ENCODE assay signal across 10 cellular contexts in the genomic region with DNA sequence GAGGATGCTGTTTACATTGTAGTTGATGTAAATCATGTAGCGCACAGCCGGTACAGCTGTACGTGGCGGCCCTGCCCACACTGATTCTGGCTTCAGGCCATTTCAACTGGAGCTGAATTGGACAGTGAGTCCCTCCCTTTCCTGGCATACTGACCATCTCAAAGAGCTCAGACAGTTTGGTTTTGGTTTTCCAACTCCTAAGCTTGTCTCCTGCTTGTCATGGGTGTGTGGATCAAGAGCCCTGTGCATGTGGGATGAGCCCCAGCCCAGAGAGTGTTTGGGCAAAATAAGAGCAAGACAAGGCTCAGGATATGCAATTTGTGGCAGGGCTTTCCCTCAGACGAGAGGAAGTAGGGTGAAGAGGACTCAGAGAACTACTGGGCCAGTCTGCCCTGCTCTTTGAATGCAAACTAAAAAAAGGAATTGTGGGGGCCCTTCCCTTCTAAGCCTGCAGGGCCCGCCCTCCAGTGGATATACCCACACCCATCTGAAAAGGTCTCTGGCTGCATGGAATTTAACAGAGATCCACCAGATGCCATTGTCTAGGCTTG. TPM values are rescaled to one million over a fixed set of nuclear protein-coding genes. Genes with fewer than 3 reads are reported as not detected.
A peak's percentile ranks its signal among the peaks of the same experiment; 100 is the strongest.
DNase-seq lines count a peak whose midpoint lies in the region; ATAC-seq and TF ChIP-seq lines count a peak whose summit lies in the region.
"Had no signal": no experiment of that assay in that cellular context is flagged by ENCODE, and none has a peak within 500 bp of the region (broad histone marks: within the 10 kb centered on the region; RNA-seq: fewer than 3 reads in every experiment).

No MANE protein-coding gene starts in this region.

- H3K27me3 ChIP-seq in left ventricle myocardium inferior (ENCODE audit: low read depth): no peaks in the 10 kb centered on the region
- H3K27me3 ChIP-seq in suprapubic skin: no peaks in the 10 kb centered on the region
- H3K27me3 ChIP-seq in CD4-positive, alpha-beta memory T cell (ENCODE audit: insufficient read depth, low read length): no peaks in the 10 kb centered on the region
- H3K27me3 ChIP-seq: SJSA1 had no signal

- no peak for TF ChIP-seq POLR2A in suprapubic skin (IDR thresholded peaks at IDR 0.05)

- no peak for TF ChIP-seq CTCF in left ventricle myocardium inferior (IDR thresholded peaks at IDR 0.05; ENCODE audit: borderline replicate concordance)
- TF ChIP-seq CTCF in suprapubic skin (IDR thresholded peaks at IDR 0.05): no peak

- CTCF ChIA-PET in CD4-positive, alpha-beta memory T cell (lab: Charles Lee; ENCODE audit: partially characterized antibody): no interaction called here

- peaks cover 0 to 14% of the 10 kb centered on the region in 2 donors for H3K27me3 Mint-ChIP-seq in CD4-positive, alpha-beta memory T cell

- TF ChIP-seq EP300 in suprapubic skin (IDR thresholded peaks at IDR 0.05): no peak

- no peak overlapping the region for H3K27ac Mint-ChIP-seq in CD4-positive, alpha-beta memory T cell

- ATAC-seq in GM21423 (IDR thresholded peaks at IDR 0.05; ENCODE audit: unreplicated experiment) (no peak), HG02973 (IDR thresholded peaks at IDR 0.05; ENCODE audit: unreplicated experiment) (no peak)

- peaks cover 0 to 1% (median 0%) of the 10 kb centered on the region in 8 donors for H3K9me3 Mint-ChIP-seq in CD4-positive, alpha-beta memory T cell

- intact Hi-C loops in left ventricle myocardium inferior (cut with micrococcal nuclease): no loop called here
- intact Hi-C loops in CD4-positive, alpha-beta memory T cell (cut with micrococcal nuclease): no loop called here

- no peak overlapping the region for H3K4me3 ChIP-seq in left ventricle myocardium inferior
- H3K4me3 ChIP-seq in suprapubic skin: no peak overlapping the region
- H3K4me3 ChIP-seq in CD4-positive, alpha-beta memory T cell (ENCODE audit: low read length in 2 of 2): no peak overlapping the region
- H3K4me3 ChIP-seq: SJSA1 had no signal

- no peaks in the 10 kb centered on the region for H3K36me3 ChIP-seq in left ventricle myocardium inferior
- no peaks in the 10 kb centered on the region for H3K36me3 ChIP-seq in suprapubic skin
- H3K36me3 ChIP-seq in CD4-positive, alpha-beta memory T cell (ENCODE audit: insufficient read depth, low read length): no peaks in the 10 kb centered on the region
- H3K36me3 ChIP-seq: SJSA1 had no signal

- no peak overlapping the region for H3K4me3 Mint-ChIP-seq in CD4-positive, alpha-beta memory T cell

- H3K4me1 Mint-ChIP-seq in CD4-positive, alpha-beta memory T cell: peaks cover 0 to 1% (median 0%) of the 10 kb centered on the region in 4 donors

- H3K4me1 ChIP-seq in left ventricle myocardium inferior (peaks cover 20% of the 10 kb centered on the region), suprapubic skin (peaks cover 14% of the 10 kb centered on the region)
- no peaks in the 10 kb centered on the region for H3K4me1 ChIP-seq in CD4-positive, alpha-beta memory T cell (ENCODE audit: insufficient read depth, low read length)
- H3K4me1 ChIP-seq: SJSA1 had no signal

- 51% methylated on average over 6 of the region's 6 CpGs for WGBS in suprapubic skin

- DNase-seq in NCI-H1417 (lab: John Stamatoyannopoulos, UW) (peak in 2 of 3 experiments; percentile 29 to 53), NCI-H1417 treated with DMSO at 0.1 percent for 48 hours (lab: John Stamatoyannopoulos, UW) (no peak), SW480 (ENCODE audit: low spot score) (peak; percentile 9), left ventricle myocardium inferior (no peak), suprapubic skin (ENCODE audit: low spot score in 2 of 2) (peak in 1 of 2 donors; percentile 65)
- no peak for DNase-seq in CD4-positive, alpha-beta memory T cell
- DNase-seq: activated T-cell treated with anti-CD3 and anti-CD28 coated beads for 4 hours had no signal

- H3K27ac ChIP-seq in left ventricle myocardium inferior (replicated peaks) (peak overlapping the region; percentile 62), suprapubic skin (peak overlapping the region; percentile 8)
- H3K27ac ChIP-seq in CD4-positive, alpha-beta memory T cell (ENCODE audit: low read depth, low read length): no peak overlapping the region
- H3K27ac ChIP-seq: SJSA1 had no signal

- POLR2A ChIA-PET in CD4-positive, alpha-beta memory T cell (lab: Charles Lee; ENCODE audit: partially characterized antibody): no interaction called here

- H3K9me3 ChIP-seq in left ventricle myocardium inferior (replicated peaks) (no peaks in the 10 kb centered on the region), suprapubic skin (no peaks in the 10 kb centered on the region)
- H3K9me3 ChIP-seq in CD4-positive, alpha-beta memory T cell (ENCODE audit: control insufficient read depth in 1 of 2, low read length in 2 of 2): no peaks in the 10 kb centered on the region
- H3K9me3 ChIP-seq: SJSA1 had no signal

- H3K36me3 Mint-ChIP-seq in CD4-positive, alpha-beta memory T cell: no peaks in the 10 kb centered on the region

RNA-seq across cellular contexts. Expression of a gene that starts 13.3 kb away (rescaled TPM):
- total RNA-seq in left ventricle myocardium inferior: 31.4 TPM
- total RNA-seq in suprapubic skin: 1 to 10 TPM in 3 of 4 donors, under 1 TPM in 1; 0.83 to 3.6 (median 2.0) TPM
- not detected for total RNA-seq in CD4-positive, alpha-beta memory T cell
- not detected for polyA plus RNA-seq in CD4-positive, alpha-beta memory T cell

Comparison
In these comparisons a context has a peak if more than half of its experiments do, and no peak if none do; other contexts are left out.
1. DNase-seq: peak in NCI-H1417 (2 of 3) and SW480 (single experiment); none in NCI-H1417 treated with DMSO at 0.1 percent for 48 hours (single experiment), left ventricle myocardium inferior (single experiment) and CD4-positive, alpha-beta memory T cell (0 of 5).